21 cellular contexts compared by ENCODE assay signal in the genomic region with DNA sequence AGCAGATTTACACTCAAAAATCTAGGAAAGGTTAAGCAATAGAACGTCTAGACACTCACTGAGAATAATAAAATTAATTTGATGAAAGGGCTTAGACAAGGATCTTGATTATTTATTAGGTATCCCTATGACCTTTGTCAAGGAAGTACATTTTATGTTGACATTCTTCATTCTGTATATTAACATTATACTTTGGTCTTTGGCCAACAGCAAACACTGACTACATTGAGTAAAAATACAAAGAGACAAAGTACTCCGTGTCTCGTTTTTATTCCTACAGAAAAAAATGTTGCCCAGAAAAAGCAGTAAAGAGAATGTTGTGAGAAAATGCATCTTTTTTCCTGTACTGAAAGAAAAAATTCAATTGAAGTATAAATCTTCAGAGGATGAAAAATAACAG.
"Had no signal": no experiment of that assay in that cellular context is flagged by ENCODE, and none has a peak within 500 bp of the region (broad histone marks: within the 10 kb centered on the region; RNA-seq: fewer than 3 reads in every experiment).

No MANE protein-coding gene starts in this region.

- H3K27ac ChIP-seq: colonic mucosa, dorsolateral prefrontal cortex, esophagus muscularis mucosa, gastrocnemius medialis, thoracic aorta, upper lobe of right lung had no signal

- H3K4me3 Mint-ChIP-seq: activated naive CD8-positive, alpha-beta T cell treated with anti-CD3 and anti-CD28 coated beads for 36 hours; activated T-cell treated with anti-CD3 and anti-CD28 coated beads, Interleukin-2, amount 50 U/mL, for 24 hours; central memory CD8-positive, alpha-beta T cell; effector memory CD8-positive, alpha-beta T cell; memory B cell; naive B cell; WTC11 had no signal

- H3K36me3 Mint-ChIP-seq: activated naive CD8-positive, alpha-beta T cell treated with anti-CD3 and anti-CD28 coated beads for 36 hours; memory B cell; naive B cell; WTC11 had no signal

- H3K4me3 ChIP-seq: colonic mucosa, dorsolateral prefrontal cortex, esophagus muscularis mucosa, gastrocnemius medialis, thoracic aorta, upper lobe of right lung had no signal

- H3K9me3 ChIP-seq: colonic mucosa, esophagus muscularis mucosa, gastrocnemius medialis, thoracic aorta, upper lobe of right lung had no signal

- H3K4me1 Mint-ChIP-seq: activated naive CD8-positive, alpha-beta T cell treated with anti-CD3 and anti-CD28 coated beads for 36 hours; central memory CD8-positive, alpha-beta T cell; memory B cell; naive B cell had no signal

- H3K36me3 ChIP-seq: colonic mucosa, esophagus muscularis mucosa, gastrocnemius medialis, thoracic aorta, upper lobe of right lung had no signal

- H3K9me3 Mint-ChIP-seq: memory B cell had no signal

- H3K27me3 Mint-ChIP-seq: activated naive CD8-positive, alpha-beta T cell treated with anti-CD3 and anti-CD28 coated beads for 36 hours; activated T-cell treated with anti-CD3 and anti-CD28 coated beads, Interleukin-2, amount 50 U/mL, for 24 hours; central memory CD8-positive, alpha-beta T cell; effector memory CD8-positive, alpha-beta T cell; memory B cell; naive B cell had no signal

- H3K27ac Mint-ChIP-seq: activated naive CD8-positive, alpha-beta T cell treated with anti-CD3 and anti-CD28 coated beads for 36 hours; activated T-cell treated with anti-CD3 and anti-CD28 coated beads, Interleukin-2, amount 50 U/mL, for 24 hours; activated T-helper 2 cell treated with anti-CD3 and anti-CD28 coated beads, Interferon-gamma antibody, Interleukin-2, Interleukin-4, amounts not matched to agents 10 μg/mL and 5 μg/mL and 100 μg/mL, durations not matched to agents 14 hours and 24 hours and 36 hours; effector memory CD8-positive, alpha-beta T cell; memory B cell; naive B cell; WTC11 had no signal

- H3K4me1 ChIP-seq: colonic mucosa, esophagus muscularis mucosa, gastrocnemius medialis, upper lobe of right lung had no signal

- H3K27me3 ChIP-seq: colonic mucosa, dorsolateral prefrontal cortex, esophagus muscularis mucosa, gastrocnemius medialis, upper lobe of right lung had no signal

- DNase-seq: activated CD8-positive, alpha-beta memory T cell treated with anti-CD3 and anti-CD28 coated beads for 24 hours; activated CD8-positive, alpha-beta memory T cell treated with anti-CD3 and anti-CD28 coated beads, Interleukin-2, amount 50 U/mL, for 4 hours; activated naive CD4-positive, alpha-beta T cell treated with Interleukin-2 at 50 U/mL for 16 hours; activated naive CD8-positive, alpha-beta T cell treated with anti-CD3 and anti-CD28 coated beads for 36 hours; activated T-cell treated with anti-CD3 and anti-CD28 coated beads, Interleukin-2, amount 50 U/mL, for 24 hours; colonic mucosa; dorsolateral prefrontal cortex; effector memory CD8-positive, alpha-beta T cell; gastrocnemius medialis; head of caudate nucleus; naive B cell; stimulated activated CD4-positive, alpha-beta T cell treated with anti-CD3 and anti-CD28 coated beads, Interleukin-4, amount 100 ng/mL, for 24 hours; stimulated activated naive CD4-positive, alpha-beta T cell treated with Interleukin-2 at 50 U/mL for 16 hours; T-helper 9 cell; upper lobe of right lung had no signal

- ATAC-seq: effector memory CD8-positive, alpha-beta T cell; gastrocnemius medialis; upper lobe of right lung; WTC11 had no signal
